ENCODE assay signal across 8 cellular contexts in the genomic region with DNA sequence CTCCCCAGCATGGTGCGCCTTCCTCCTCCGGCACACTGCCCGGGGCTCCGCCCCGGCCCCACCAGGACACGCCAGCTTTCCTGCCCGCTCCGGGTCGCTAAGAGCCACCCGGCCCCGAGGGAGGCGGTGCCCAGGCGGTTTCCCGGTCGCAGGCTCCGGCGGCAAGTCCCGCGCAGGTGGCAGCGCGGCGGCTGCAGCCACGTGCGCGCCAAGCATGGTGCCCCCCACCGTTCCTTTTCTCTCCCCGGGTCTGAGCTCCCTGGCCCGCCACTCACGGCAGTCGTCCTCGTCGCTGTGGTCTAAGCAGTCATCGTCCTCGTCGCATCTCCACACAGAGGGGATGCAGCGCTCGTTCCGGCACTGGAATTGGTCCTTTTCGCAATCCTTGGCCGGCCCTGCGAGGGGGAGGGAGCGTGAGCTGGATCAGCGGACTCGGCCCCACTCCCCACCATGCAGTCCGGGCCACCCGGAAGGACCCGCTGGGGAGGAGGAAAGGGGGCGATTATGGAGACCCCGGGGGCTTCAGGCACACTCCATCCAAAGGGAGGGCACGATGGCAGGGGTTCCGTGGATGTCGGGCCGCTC. TPM values are rescaled to one million over a fixed set of nuclear protein-coding genes. Genes with fewer than 3 reads are reported as not detected.
DNase-seq lines count a peak whose midpoint lies in the region; ATAC-seq and TF ChIP-seq lines count a peak whose summit lies in the region.

No MANE protein-coding gene starts in this region.

- H3K9ac ChIP-seq in stomach smooth muscle (ENCODE audit: low read length in 2 of 2) = peak overlapping the region in 1 of 2 donors; percentile 56

- no peaks in the 10 kb centered on the region for H3K9me3 Mint-ChIP-seq in CD8-positive, alpha-beta memory T cell

- peaks cover 14% of the 10 kb centered on the region for H3K4me1 ChIP-seq in CD8-positive, alpha-beta memory T cell (ENCODE audit: insufficient read depth, low read length)
- peaks cover 27% of the 10 kb centered on the region for H3K4me1 ChIP-seq in stomach smooth muscle (ENCODE audit: control insufficient read depth, insufficient read depth, low read length)

- no peaks in the 10 kb centered on the region for H3K36me3 ChIP-seq in CD8-positive, alpha-beta memory T cell (ENCODE audit: insufficient read depth, low read length)
- H3K36me3 ChIP-seq in kidney epithelial cell (ENCODE audit: control insufficient read depth, insufficient read depth, low read length) = peaks cover 1% of the 10 kb centered on the region
- no peaks in the 10 kb centered on the region for H3K36me3 ChIP-seq in stomach smooth muscle (ENCODE audit: control insufficient read depth in 2 of 2, insufficient read depth in 2 of 2, low read length in 2 of 2)

- no peaks in the 10 kb centered on the region for H3K27me3 ChIP-seq in CD8-positive, alpha-beta memory T cell (ENCODE audit: insufficient read depth, low read length, poor library complexity, severe bottlenecking)
- H3K27me3 ChIP-seq in kidney epithelial cell (ENCODE audit: control insufficient read depth, insufficient read depth, low read length) = no peaks in the 10 kb centered on the region
- H3K27me3 ChIP-seq in stomach smooth muscle (ENCODE audit: control insufficient read depth in 1 of 2, insufficient read depth in 2 of 2, low read length in 2 of 2) = no peaks in the 10 kb centered on the region

- DNase-seq in CD8-positive, alpha-beta memory T cell = no peak
- DNase-seq in OCI-M1 (lab: John Stamatoyannopoulos, UW) = peak; percentile 68
- no peak for DNase-seq in astrocyte of the spinal cord (ENCODE audit: low read depth, low spot score)
- no peak for DNase-seq in kidney epithelial cell (ENCODE audit: low read depth)
- DNase-seq in kidney tubule cell (ENCODE audit: low spot score) = no peak

- POLR2A ChIA-PET in CD8-positive, alpha-beta memory T cell (lab: Charles Lee) = interaction anchor here (0.8 to 2.3 kb wide), 3 partner anchors 10 to 87 kb away, joined by 3 to 18 read pairs (median 4); no protein-coding TSS in a partner anchor

- H3K36me3 Mint-ChIP-seq in CD8-positive, alpha-beta memory T cell = peaks cover 0 to 10% (median 2%) of the 10 kb centered on the region in 3 donors

- H3K4me3 ChIP-seq in CD8-positive, alpha-beta memory T cell (ENCODE audit: low read length) = peak overlapping the region; percentile 87
- peak overlapping the region; percentile 68 for H3K4me3 ChIP-seq in astrocyte of the spinal cord (ENCODE audit: low read depth, low read length)
- peak overlapping the region; percentile 59 for H3K4me3 ChIP-seq in kidney epithelial cell (ENCODE audit: low read depth, low read length)
- peak overlapping the region; percentile 79 for H3K4me3 ChIP-seq in stomach smooth muscle (ENCODE audit: low read length in 2 of 2)

- peaks cover 18 to 31% (median 24%) of the 10 kb centered on the region in 3 donors for H3K4me1 Mint-ChIP-seq in CD8-positive, alpha-beta memory T cell

- CTCF ChIA-PET in CD8-positive, alpha-beta memory T cell (lab: Charles Lee) = interaction anchor here (0.9 to 2.5 kb wide), 5 partner anchors 16 to 87 kb away, joined by 3 to 11 read pairs (median 5); no protein-coding TSS in a partner anchor

- ATAC-seq in GM18909 (IDR thresholded peaks at IDR 0.05; ENCODE audit: poor library complexity, unreplicated experiment) (peak; percentile 25), HG03064 (IDR thresholded peaks at IDR 0.05; ENCODE audit: low read depth, unreplicated experiment) (peak; percentile 39)

- in situ Hi-C loops in astrocyte of the spinal cord (cut with HindIII; ENCODE audit: low sequenced_read_pairs) = no loop called here

- TF ChIP-seq CTCF in astrocyte of the spinal cord (IDR thresholded peaks at IDR 0.05; ENCODE audit: low read depth, low read length) (no peak), kidney epithelial cell (IDR thresholded peaks at IDR 0.05; ENCODE audit: insufficient read depth, low read length, poor library complexity, severe bottlenecking) (no peak)

- no peaks in the 10 kb centered on the region for H3K27me3 Mint-ChIP-seq in CD8-positive, alpha-beta memory T cell

- H3K27ac ChIP-seq in CD8-positive, alpha-beta memory T cell (ENCODE audit: low read depth, low read length) = peak overlapping the region; percentile 72
- H3K27ac ChIP-seq in stomach smooth muscle (ENCODE audit: low read length) = no peak overlapping the region

- H3K4me3 Mint-ChIP-seq in CD8-positive, alpha-beta memory T cell = peak overlapping the region; percentile 92 to 100 (median 95)

- H3K9me3 ChIP-seq in CD8-positive, alpha-beta memory T cell (ENCODE audit: low read length) = no peaks in the 10 kb centered on the region
- H3K9me3 ChIP-seq in stomach smooth muscle (ENCODE audit: control insufficient read depth in 2 of 2, low read length in 2 of 2) = no peaks in the 10 kb centered on the region

- peak overlapping the region in 7 of 8 donors; percentile 76 to 94 (median 86) for H3K27ac Mint-ChIP-seq in CD8-positive, alpha-beta memory T cell

RNA-seq across cellular contexts. Expression of a gene that starts 1.2 kb away (rescaled TPM):
- total RNA-seq in CD8-positive, alpha-beta memory T cell = 10 to 100 TPM; 48.7 to 49.7 TPM
- 2.7 TPM for polyA plus RNA-seq in CD8-positive, alpha-beta memory T cell
- total RNA-seq in kidney epithelial cell = 7.5 and 9.5 TPM in 2 replicates
